ENCODE assay signal across 8 cellular contexts in genomic region chrX:30570505-30570904, GRCh38. TPM values are rescaled to one million over a fixed set of nuclear protein-coding genes. Genes with fewer than 3 reads are reported as not detected.
DNase-seq lines count a peak whose midpoint lies in the region; ATAC-seq and TF ChIP-seq lines count a peak whose summit lies in the region.

No MANE protein-coding gene starts in this region.

- POLR2A ChIA-PET in activated CD4-positive, alpha-beta T cell treated with anti-CD3 and anti-CD28 coated beads for 36 hours (lab: Charles Lee) = no interaction called here

- H3K27me3 ChIP-seq in Peyer's patch = no peaks in the 10 kb centered on the region
- H3K27me3 ChIP-seq in transverse colon = no peaks in the 10 kb centered on the region

- WGBS in transverse colon (ENCODE audit: low coverage in 1 of 2), 2 donors = 83% methylated on average over 1 of the region's 1 CpG; no CpG with 5 or more reads in 1 of the 2 donors

- H3K36me3 ChIP-seq in Peyer's patch (no peaks in the 10 kb centered on the region), transverse colon (no peaks in the 10 kb centered on the region)

- no peaks in the 10 kb centered on the region for H3K27me3 Mint-ChIP-seq in activated CD4-positive, alpha-beta T cell treated with anti-CD3 and anti-CD28 coated beads for 36 hours

- TF ChIP-seq CTCF in Peyer's patch (IDR thresholded peaks at IDR 0.05) (peak; percentile 10 to 65 (median 42)), foreskin fibroblast (IDR thresholded peaks at IDR 0.05; ENCODE audit: low read depth, low read length) (peak; percentile 19), transverse colon (IDR thresholded peaks at IDR 0.05) (peak; percentile 30 to 60 (median 45))

- TF ChIP-seq POLR2A in Peyer's patch (IDR thresholded peaks at IDR 0.05) = no peak
- TF ChIP-seq POLR2A in transverse colon (IDR thresholded peaks at IDR 0.05) = no peak

- in situ Hi-C loops in transverse colon (cut with MboI; ENCODE audit: low pct_ligation_motif_present in 1 of 4, low pct_unique_long_range_greater_than_20kb in 1 of 4, low sequenced_read_pairs in 3 of 4) = loop anchor here in 2 of 4 donors (10.0 to 25.0 kb wide), 2 partner anchors 142 to 144 kb away; no protein-coding TSS in a partner anchor

- peaks cover 18% of the 10 kb centered on the region for H3K4me1 Mint-ChIP-seq in activated CD4-positive, alpha-beta T cell treated with anti-CD3 and anti-CD28 coated beads for 36 hours

- H3K4me1 ChIP-seq in Peyer's patch = no peaks in the 10 kb centered on the region
- H3K4me1 ChIP-seq in transverse colon = no peaks in the 10 kb centered on the region

- intact Hi-C loops in transverse colon (cut with DNase I; ENCODE audit: low total_unique reads) = loop anchor here (10.0 kb wide), 1 partner anchor 134 kb away; no protein-coding TSS in a partner anchor
- intact Hi-C loops in activated CD4-positive, alpha-beta T cell treated with anti-CD3 and anti-CD28 coated beads for 36 hours (cut with DNase I, micrococcal nuclease) = loop anchor here in 1 of 2 experiments (10.0 kb wide), 1 partner anchor 84 kb away; the partner anchor contains the start of gene GK

- H3K9me3 Mint-ChIP-seq in activated CD4-positive, alpha-beta T cell treated with anti-CD3 and anti-CD28 coated beads for 36 hours (ENCODE audit: low read depth) = no peaks in the 10 kb centered on the region

- H3K27ac Mint-ChIP-seq in activated CD4-positive, alpha-beta T cell treated with anti-CD3 and anti-CD28 coated beads for 36 hours = no peak overlapping the region

- peak; percentile 3 to 6 for DNase-seq in activated CD4-positive, alpha-beta T cell treated with anti-CD3 and anti-CD28 coated beads for 4 hours
- no peak for DNase-seq in activated CD4-positive, alpha-beta T cell treated with anti-CD3 and anti-CD28 coated beads, Interleukin-2, amount 50 U/mL, for 4 hours
- DNase-seq in Peyer's patch (no peak), foreskin fibroblast (peak; percentile 1 to 39), transverse colon (no peak)
- no peak for DNase-seq in activated CD4-positive, alpha-beta T cell treated with anti-CD3 and anti-CD28 coated beads for 36 hours

- no peak for ATAC-seq in activated CD4-positive, alpha-beta T cell treated with anti-CD3 and anti-CD28 coated beads for 36 hours
- ATAC-seq in GM19395 (IDR thresholded peaks at IDR 0.05; ENCODE audit: unreplicated experiment) (no peak), GM18868 (IDR thresholded peaks at IDR 0.05; ENCODE audit: unreplicated experiment) (no peak)

- no peak overlapping the region for H3K4me3 Mint-ChIP-seq in activated CD4-positive, alpha-beta T cell treated with anti-CD3 and anti-CD28 coated beads for 36 hours

- H3K4me3 ChIP-seq in Peyer's patch = no peak overlapping the region
- H3K4me3 ChIP-seq in foreskin fibroblast (ENCODE audit: low read depth in 1 of 2, low read length in 2 of 2) = no peak overlapping the region
- H3K4me3 ChIP-seq in transverse colon = no peak overlapping the region

- H3K27ac ChIP-seq in Peyer's patch (no peak overlapping the region), transverse colon (no peak overlapping the region)

- CTCF ChIA-PET in activated CD4-positive, alpha-beta T cell treated with anti-CD3 and anti-CD28 coated beads for 36 hours (lab: Charles Lee) = interaction anchor here (0.6 to 2.3 kb wide), 7 partner anchors 16 to 205 kb away, joined by 3 to 8 read pairs (median 5); no protein-coding TSS in a partner anchor

- no peaks in the 10 kb centered on the region for H3K9me3 ChIP-seq in Peyer's patch
- no peaks in the 10 kb centered on the region for H3K9me3 ChIP-seq in transverse colon

- H3K36me3 Mint-ChIP-seq in activated CD4-positive, alpha-beta T cell treated with anti-CD3 and anti-CD28 coated beads for 36 hours (ENCODE audit: low read depth) = peaks cover 5% of the 10 kb centered on the region

- no peak for TF ChIP-seq EP300 in transverse colon (IDR thresholded peaks at IDR 0.05; ENCODE audit: low read depth)

RNA-seq across cellular contexts. Expression of gene TASL, which starts 7.1 kb away (rescaled TPM):
- total RNA-seq in Peyer's patch = 1 to 10 TPM in 2 of 4 donors, not detected in 2; 1.9 to 6.6 TPM
- 1 to 10 TPM in 2 of 4 donors, under 1 TPM in 1, not detected in 1; 0.27 to 3.7 (median 1.6) TPM for total RNA-seq in transverse colon
- 1 to 10 TPM; 1.7 to 2.2 TPM for total RNA-seq in activated CD4-positive, alpha-beta T cell treated with anti-CD3 and anti-CD28 coated beads for 36 hours

Comparison
In these comparisons a context has a peak if more than half of its experiments do, and no peak if none do; other contexts are left out.
1. DNase-seq: peak in activated CD4-positive, alpha-beta T cell treated with anti-CD3 and anti-CD28 coated beads for 4 hours (2 of 2) and foreskin fibroblast (2 of 2); none in activated CD4-positive, alpha-beta T cell treated with anti-CD3 and anti-CD28 coated beads, Interleukin-2, amount 50 U/mL, for 4 hours (0 of 2), Peyer's patch (0 of 3), transverse colon (single experiment) and activated CD4-positive, alpha-beta T cell treated with anti-CD3 and anti-CD28 coated beads for 36 hours (single experiment).
2. Peak in every context shown above with its lines, with median percentiles within 50 percentile points of each other: CTCF ChIP-seq.